ENCODE assay signal across 1 cellular context in the genomic region with DNA sequence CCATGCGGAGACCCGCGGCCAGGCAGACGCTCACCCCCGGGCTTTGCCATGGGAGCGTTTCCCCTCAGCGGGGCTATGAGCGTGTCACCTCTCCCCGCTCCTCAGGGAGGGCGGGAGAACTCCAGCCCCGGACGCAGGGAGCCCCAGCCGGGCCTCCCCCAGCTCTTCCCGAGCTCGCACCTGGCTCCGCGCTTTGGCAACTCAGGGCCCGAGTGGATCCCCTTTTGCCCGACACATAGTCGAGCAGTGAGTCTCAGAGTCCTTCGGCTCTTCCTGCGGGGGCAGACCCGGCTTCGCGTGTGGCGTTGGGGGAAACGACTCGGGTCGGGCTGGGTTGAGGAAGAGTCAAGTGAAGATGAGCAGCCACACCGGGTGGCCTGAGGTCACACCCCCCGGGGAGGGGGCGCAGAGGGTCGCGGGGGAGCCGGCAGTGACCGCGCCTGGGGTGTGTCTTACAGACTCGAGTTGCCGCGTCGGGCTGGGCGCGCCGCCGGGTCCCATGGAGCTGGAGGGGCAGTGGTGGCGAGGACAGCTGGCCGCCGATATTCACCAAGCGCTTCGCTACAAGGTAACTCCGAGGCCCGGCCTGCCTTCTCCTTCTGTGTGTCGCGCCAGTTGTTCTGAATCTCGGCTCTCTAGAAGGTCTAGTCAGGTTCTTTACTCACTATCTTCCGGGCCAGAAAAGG.
TF ChIP-seq lines count a peak whose summit lies in the region.

No MANE protein-coding gene starts in this region.

TF ChIP-seq in GM12878, 131 proteins besides CTCF, POLR2A, EP300 and RAD21 (continued from another document):
- TF ChIP-seq, protein P1, sequence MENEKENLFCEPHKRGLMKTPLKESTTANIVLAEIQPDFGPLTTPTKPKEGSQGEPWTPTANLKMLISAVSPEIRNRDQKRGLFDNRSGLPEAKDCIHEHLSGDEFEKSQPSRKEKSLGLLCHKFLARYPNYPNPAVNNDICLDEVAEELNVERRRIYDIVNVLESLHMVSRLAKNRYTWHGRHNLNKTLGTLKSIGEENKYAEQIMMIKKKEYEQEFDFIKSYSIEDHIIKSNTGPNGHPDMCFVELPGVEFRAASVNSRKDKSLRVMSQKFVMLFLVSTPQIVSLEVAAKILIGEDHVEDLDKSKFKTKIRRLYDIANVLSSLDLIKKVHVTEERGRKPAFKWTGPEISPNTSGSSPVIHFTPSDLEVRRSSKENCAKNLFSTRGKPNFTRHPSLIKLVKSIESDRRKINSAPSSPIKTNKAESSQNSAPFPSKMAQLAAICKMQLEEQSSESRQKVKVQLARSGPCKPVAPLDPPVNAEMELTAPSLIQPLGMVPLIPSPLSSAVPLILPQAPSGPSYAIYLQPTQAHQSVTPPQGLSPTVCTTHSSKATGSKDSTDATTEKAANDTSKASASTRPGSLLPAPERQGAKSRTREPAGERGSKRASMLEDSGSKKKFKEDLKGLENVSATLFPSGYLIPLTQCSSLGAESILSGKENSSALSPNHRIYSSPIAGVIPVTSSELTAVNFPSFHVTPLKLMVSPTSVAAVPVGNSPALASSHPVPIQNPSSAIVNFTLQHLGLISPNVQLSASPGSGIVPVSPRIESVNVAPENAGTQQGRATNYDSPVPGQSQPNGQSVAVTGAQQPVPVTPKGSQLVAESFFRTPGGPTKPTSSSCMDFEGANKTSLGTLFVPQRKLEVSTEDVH (IDR thresholded peaks at IDR 0.05; ENCODE audit: low read depth, partially characterized antibody): no peak
- TF ChIP-seq NFIC (IDR thresholded peaks at IDR 0.05; ENCODE audit: low read depth, low read length) (no peak), SMAD5 (IDR thresholded peaks at IDR 0.05; ENCODE audit: low read depth) (no peak), IKZF2 (IDR thresholded peaks at IDR 0.05) (no peak), TCF12 (IDR thresholded peaks at IDR 0.05; ENCODE audit: low read depth, low read length) (0 out of 2 replicates have a peak, but pooled peaks have one; percentile 18), PML (IDR thresholded peaks at IDR 0.05; ENCODE audit: low read length) (0 out of 2 replicates have a peak, but pooled peaks have one; percentile 7), ATF7 (IDR thresholded peaks at IDR 0.05; ENCODE audit: low read depth) (no peak), SPI1 (IDR thresholded peaks at IDR 0.05; ENCODE audit: borderline replicate concordance, insufficient read depth, low read depth, low read length) (no peak), BMI1 (IDR thresholded peaks at IDR 0.05; ENCODE audit: borderline replicate concordance) (no peak), ZNF384 (IDR thresholded peaks at IDR 0.05; ENCODE audit: borderline replicate concordance, low read depth, low read length) (no peak), ZZZ3 (IDR thresholded peaks at IDR 0.05; ENCODE audit: control insufficient read depth, insufficient read length, low read depth) (no peak), MEF2B (IDR thresholded peaks at IDR 0.05; ENCODE audit: partially characterized antibody, poor library complexity, severe bottlenecking) (no peak), KAT2A (conservative IDR thresholded peaks at IDR 0.05; ENCODE audit: control insufficient read depth, low read depth, low read length) (no peak)
- TF ChIP-seq, protein P2, sequence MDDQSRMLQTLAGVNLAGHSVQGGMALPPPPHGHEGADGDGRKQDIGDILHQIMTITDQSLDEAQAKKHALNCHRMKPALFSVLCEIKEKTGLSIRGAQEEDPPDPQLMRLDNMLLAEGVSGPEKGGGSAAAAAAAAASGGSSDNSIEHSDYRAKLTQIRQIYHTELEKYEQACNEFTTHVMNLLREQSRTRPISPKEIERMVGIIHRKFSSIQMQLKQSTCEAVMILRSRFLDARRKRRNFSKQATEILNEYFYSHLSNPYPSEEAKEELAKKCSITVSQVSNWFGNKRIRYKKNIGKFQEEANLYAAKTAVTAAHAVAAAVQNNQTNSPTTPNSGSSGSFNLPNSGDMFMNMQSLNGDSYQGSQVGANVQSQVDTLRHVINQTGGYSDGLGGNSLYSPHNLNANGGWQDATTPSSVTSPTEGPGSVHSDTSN (IDR thresholded peaks at IDR 0.05; ENCODE audit: insufficient replicate concordance, low read depth, low read length): no peak
- TF ChIP-seq, protein P3, sequence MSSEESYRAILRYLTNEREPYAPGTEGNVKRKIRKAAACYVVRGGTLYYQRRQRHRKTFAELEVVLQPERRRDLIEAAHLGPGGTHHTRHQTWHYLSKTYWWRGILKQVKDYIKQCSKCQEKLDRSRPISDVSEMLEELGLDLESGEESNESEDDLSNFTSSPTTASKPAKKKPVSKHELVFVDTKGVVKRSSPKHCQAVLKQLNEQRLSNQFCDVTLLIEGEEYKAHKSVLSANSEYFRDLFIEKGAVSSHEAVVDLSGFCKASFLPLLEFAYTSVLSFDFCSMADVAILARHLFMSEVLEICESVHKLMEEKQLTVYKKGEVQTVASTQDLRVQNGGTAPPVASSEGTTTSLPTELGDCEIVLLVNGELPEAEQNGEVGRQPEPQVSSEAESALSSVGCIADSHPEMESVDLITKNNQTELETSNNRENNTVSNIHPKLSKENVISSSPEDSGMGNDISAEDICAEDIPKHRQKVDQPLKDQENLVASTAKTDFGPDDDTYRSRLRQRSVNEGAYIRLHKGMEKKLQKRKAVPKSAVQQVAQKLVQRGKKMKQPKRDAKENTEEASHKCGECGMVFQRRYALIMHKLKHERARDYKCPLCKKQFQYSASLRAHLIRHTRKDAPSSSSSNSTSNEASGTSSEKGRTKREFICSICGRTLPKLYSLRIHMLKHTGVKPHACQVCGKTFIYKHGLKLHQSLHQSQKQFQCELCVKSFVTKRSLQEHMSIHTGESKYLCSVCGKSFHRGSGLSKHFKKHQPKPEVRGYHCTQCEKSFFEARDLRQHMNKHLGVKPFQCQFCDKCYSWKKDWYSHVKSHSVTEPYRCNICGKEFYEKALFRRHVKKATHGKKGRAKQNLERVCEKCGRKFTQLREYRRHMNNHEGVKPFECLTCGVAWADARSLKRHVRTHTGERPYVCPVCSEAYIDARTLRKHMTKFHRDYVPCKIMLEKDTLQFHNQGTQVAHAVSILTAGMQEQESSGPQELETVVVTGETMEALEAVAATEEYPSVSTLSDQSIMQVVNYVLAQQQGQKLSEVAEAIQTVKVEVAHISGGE (CRISPR knock-in tag; IDR thresholded peaks at IDR 0.05): no peak
- TF ChIP-seq, protein P4, sequence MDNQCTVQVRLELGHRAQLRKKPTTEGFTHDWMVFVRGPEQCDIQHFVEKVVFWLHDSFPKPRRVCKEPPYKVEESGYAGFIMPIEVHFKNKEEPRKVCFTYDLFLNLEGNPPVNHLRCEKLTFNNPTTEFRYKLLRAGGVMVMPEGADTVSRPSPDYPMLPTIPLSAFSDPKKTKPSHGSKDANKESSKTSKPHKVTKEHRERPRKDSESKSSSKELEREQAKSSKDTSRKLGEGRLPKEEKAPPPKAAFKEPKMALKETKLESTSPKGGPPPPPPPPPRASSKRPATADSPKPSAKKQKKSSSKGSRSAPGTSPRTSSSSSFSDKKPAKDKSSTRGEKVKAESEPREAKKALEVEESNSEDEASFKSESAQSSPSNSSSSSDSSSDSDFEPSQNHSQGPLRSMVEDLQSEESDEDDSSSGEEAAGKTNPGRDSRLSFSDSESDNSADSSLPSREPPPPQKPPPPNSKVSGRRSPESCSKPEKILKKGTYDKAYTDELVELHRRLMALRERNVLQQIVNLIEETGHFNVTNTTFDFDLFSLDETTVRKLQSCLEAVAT (IDR thresholded peaks at IDR 0.05): no peak
- TF ChIP-seq, protein P5, sequence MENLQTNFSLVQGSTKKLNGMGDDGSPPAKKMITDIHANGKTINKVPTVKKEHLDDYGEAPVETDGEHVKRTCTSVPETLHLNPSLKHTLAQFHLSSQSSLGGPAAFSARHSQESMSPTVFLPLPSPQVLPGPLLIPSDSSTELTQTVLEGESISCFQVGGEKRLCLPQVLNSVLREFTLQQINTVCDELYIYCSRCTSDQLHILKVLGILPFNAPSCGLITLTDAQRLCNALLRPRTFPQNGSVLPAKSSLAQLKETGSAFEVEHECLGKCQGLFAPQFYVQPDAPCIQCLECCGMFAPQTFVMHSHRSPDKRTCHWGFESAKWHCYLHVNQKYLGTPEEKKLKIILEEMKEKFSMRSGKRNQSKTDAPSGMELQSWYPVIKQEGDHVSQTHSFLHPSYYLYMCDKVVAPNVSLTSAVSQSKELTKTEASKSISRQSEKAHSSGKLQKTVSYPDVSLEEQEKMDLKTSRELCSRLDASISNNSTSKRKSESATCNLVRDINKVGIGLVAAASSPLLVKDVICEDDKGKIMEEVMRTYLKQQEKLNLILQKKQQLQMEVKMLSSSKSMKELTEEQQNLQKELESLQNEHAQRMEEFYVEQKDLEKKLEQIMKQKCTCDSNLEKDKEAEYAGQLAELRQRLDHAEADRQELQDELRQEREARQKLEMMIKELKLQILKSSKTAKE (IDR thresholded peaks at IDR 0.05; ENCODE audit: low read depth, poor library complexity, severe bottlenecking): no peak
